In genomic region chr5:32132757-32133156, GRCh38 we compare ENCODE assay signal across 1 cellular context.
TF ChIP-seq lines count a peak whose summit lies in the region.

No MANE protein-coding gene starts in this region.

TF ChIP-seq in IMR-90, 13 proteins besides CTCF, POLR2A, EP300 and RAD21:
- no peak for TF ChIP-seq MXI1 (IDR thresholded peaks at IDR 0.05; ENCODE audit: borderline replicate concordance, low read depth, low read length)
- no peak for TF ChIP-seq CHD1 (IDR thresholded peaks at IDR 0.05; ENCODE audit: low read depth, low read length)
- no peak for TF ChIP-seq CEBPB (IDR thresholded peaks at IDR 0.05; ENCODE audit: low read depth, low read length)
- TF ChIP-seq ELK1 (IDR thresholded peaks at IDR 0.05; ENCODE audit: borderline replicate concordance, low read depth, low read length) = no peak
- TF ChIP-seq BHLHE40 (IDR thresholded peaks at IDR 0.05; ENCODE audit: low read depth, low read length) = no peak
- no peak for TF ChIP-seq FOS (IDR thresholded peaks at IDR 0.05; ENCODE audit: low read depth, low read length)
- TF ChIP-seq USF2 (IDR thresholded peaks at IDR 0.05; ENCODE audit: low read depth, low read length) = no peak
- TF ChIP-seq SMC3 (IDR thresholded peaks at IDR 0.05; ENCODE audit: low read depth, low read length) = no peak
- no peak for TF ChIP-seq MAZ (IDR thresholded peaks at IDR 0.05; ENCODE audit: borderline replicate concordance, low read depth, low read length)
- no peak for TF ChIP-seq RCOR1 (IDR thresholded peaks at IDR 0.05; ENCODE audit: insufficient replicate concordance, low read length)
- no peak for TF ChIP-seq MAFK (IDR thresholded peaks at IDR 0.05; ENCODE audit: low read depth, low read length)
- TF ChIP-seq RFX5 (IDR thresholded peaks at IDR 0.05; ENCODE audit: low read depth, low read length) = no peak
- TF ChIP-seq NFE2L2 (IDR thresholded peaks at IDR 0.05; ENCODE audit: low read depth, low read length) = no peak
